In the genomic region with DNA sequence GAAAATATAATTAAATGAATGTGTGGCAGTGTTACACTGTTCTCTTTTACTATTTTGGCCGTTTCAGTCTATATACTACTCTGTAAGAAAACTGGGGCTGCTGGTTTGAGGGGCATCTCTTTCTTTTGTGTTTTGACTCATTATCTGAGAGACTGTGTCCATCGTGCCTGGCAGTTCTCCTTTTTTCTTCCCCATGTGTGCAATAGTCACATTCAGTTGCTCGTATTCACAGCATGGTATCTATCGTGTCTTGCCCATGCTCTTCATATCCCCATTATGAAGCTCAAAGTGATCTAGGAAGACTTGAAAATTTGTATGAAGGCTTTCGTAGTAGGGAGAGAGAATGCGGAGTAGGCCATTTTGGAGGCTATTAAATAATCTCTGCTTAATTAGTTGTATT, we compare ENCODE assay signal across 21 cellular contexts.
"Had no signal": no experiment of that assay in that cellular context is flagged by ENCODE, and none has a peak within 500 bp of the region (broad histone marks: within the 10 kb centered on the region; RNA-seq: fewer than 3 reads in every experiment).

No MANE protein-coding gene starts in this region.

- H3K27ac ChIP-seq: coronary artery, esophagus muscularis mucosa, left ventricle myocardium inferior, pancreas, psoas muscle, right atrium auricular region, thoracic aorta, WERI-Rb-1 had no signal

- H3K4me1 ChIP-seq: esophagus muscularis mucosa, right atrium auricular region had no signal

- H3K27me3 ChIP-seq: esophagus muscularis mucosa, pancreas, right atrium auricular region had no signal

- DNase-seq: activated CD4-positive, alpha-beta T cell treated with anti-CD3 and anti-CD28 coated beads, Interleukin-2, amount 10 ng/mL, durations not matched to agents 7 days and 5 days; activated CD4-positive, CD25-positive, alpha-beta regulatory T cell treated with anti-CD3 and anti-CD28 coated beads, Interleukin-2, amount 50 U/mL, for 72 hours; activated CD8-positive, alpha-beta memory T cell treated with anti-CD3 and anti-CD28 coated beads, Interleukin-2, amount 10 ng/mL, durations not matched to agents 7 days and 5 days; activated CD8-positive, alpha-beta T cell treated with anti-CD3 and anti-CD28 coated beads for 36 hours; activated effector memory CD4-positive, alpha-beta T cell treated with anti-CD3 and anti-CD28 coated beads, Interleukin-2, amount 50 U/mL, for 16 hours; activated naive CD4-positive, alpha-beta T cell treated with anti-CD3 and anti-CD28 coated beads, Interleukin-2, amount 10 ng/mL, durations not matched to agents 7 days and 5 days; activated naive CD8-positive, alpha-beta T cell treated with anti-CD3 and anti-CD28 coated beads, Interleukin-2, amount 50 U/mL, for 24 hours; activated T-cell treated with anti-CD3 and anti-CD28 coated beads for 4 hours; cerebellar nuclear complex; head of caudate nucleus; hypothalamus; left ventricle myocardium inferior; pancreas; psoas muscle; stimulated activated CD4-positive, alpha-beta T cell treated with anti-CD3 and anti-CD28 coated beads, Interleukin-4, amount 100 ng/mL, for 24 hours; stimulated activated naive CD4-positive, alpha-beta T cell treated with Interleukin-2 at 50 U/mL for 16 hours; WERI-Rb-1 had no signal

- H3K9me3 ChIP-seq: esophagus muscularis mucosa, left ventricle myocardium inferior, pancreas, psoas muscle, right atrium auricular region, thoracic aorta had no signal

- H3K4me3 ChIP-seq: coronary artery, esophagus muscularis mucosa, left ventricle myocardium inferior, pancreas, psoas muscle, right atrium auricular region, thoracic aorta had no signal
